ENCODE assay signal across 1 cellular context in genomic region chr2:8573234-8573941, GRCh38.
TF ChIP-seq lines count a peak whose summit lies in the region.

No MANE protein-coding gene starts in this region.

TF ChIP-seq in HepG2, 621 proteins besides CTCF, POLR2A, EP300 and RAD21 (continued from another document and continues in another):
- TF ChIP-seq ZNF121 (CRISPR knock-in tag; IDR thresholded peaks at IDR 0.05) (no peak), ZNF766 (CRISPR knock-in tag; IDR thresholded peaks at IDR 0.05; ENCODE audit: borderline replicate concordance) (no peak), REPIN1 (CRISPR knock-in tag; IDR thresholded peaks at IDR 0.05; ENCODE audit: borderline replicate concordance, low read depth) (peak; percentile 33; the same call in 1 of the 2 replicates), RBM39 (IDR thresholded peaks at IDR 0.05; ENCODE audit: low read depth, low read length, poor library complexity, severe bottlenecking) (no peak), ZNF354B (CRISPR knock-in tag; IDR thresholded peaks at IDR 0.05) (peak; percentile 76; the same call in 1 of the 2 replicates), ZNF747 (CRISPR knock-in tag; IDR thresholded peaks at IDR 0.05; ENCODE audit: borderline replicate concordance) (no peak), HNRNPH1 (optimal IDR thresholded peaks at IDR 0.05; ENCODE audit: low read depth, low read length) (no peak), PPARG (CRISPR knock-in tag; conservative IDR thresholded peaks at IDR 0.05) (no peak), HNRNPUL1 (IDR thresholded peaks at IDR 0.05; ENCODE audit: low read depth, low read length) (no peak), NFYC (CRISPR knock-in tag; IDR thresholded peaks at IDR 0.05) (no peak), ESRRA (CRISPR knock-in tag; IDR thresholded peaks at IDR 0.05; ENCODE audit: low read depth) (no peak), MAZ (IDR thresholded peaks at IDR 0.05; ENCODE audit: borderline replicate concordance, low read depth, low read length) (no peak), MAZ (CRISPR knock-in tag; IDR thresholded peaks at IDR 0.05; ENCODE audit: low read depth) (peak; percentile 79), SNAI1 (CRISPR knock-in tag; IDR thresholded peaks at IDR 0.05; ENCODE audit: borderline replicate concordance) (no peak), SMAD9 (CRISPR knock-in tag; IDR thresholded peaks at IDR 0.05) (peak; percentile 56; the same call in 1 of the 2 replicates), ZNF720 (CRISPR knock-in tag; IDR thresholded peaks at IDR 0.05) (0 out of 2 replicates have a peak, but pooled peaks have one; percentile 13), SNAPC2 (CRISPR knock-in tag; IDR thresholded peaks at IDR 0.05) (peak; percentile 53; the same call in 1 of the 2 replicates), SP140L (CRISPR knock-in tag; IDR thresholded peaks at IDR 0.05; ENCODE audit: borderline replicate concordance) (no peak), ZNF709 (CRISPR knock-in tag; IDR thresholded peaks at IDR 0.05) (no peak; the same call in 1 of the 2 replicates), ZNF264 (CRISPR knock-in tag; IDR thresholded peaks at IDR 0.05) (no peak), ZBTB2 (CRISPR knock-in tag; IDR thresholded peaks at IDR 0.05; ENCODE audit: low read depth) (no peak), TOE1 (CRISPR knock-in tag; IDR thresholded peaks at IDR 0.05) (no peak), ZNF550 (CRISPR knock-in tag; IDR thresholded peaks at IDR 0.05; ENCODE audit: borderline replicate concordance) (no peak), ZNF841 (CRISPR knock-in tag; IDR thresholded peaks at IDR 0.05; ENCODE audit: borderline replicate concordance) (no peak), DPF2 (CRISPR knock-in tag; IDR thresholded peaks at IDR 0.05; ENCODE audit: borderline replicate concordance, low read depth) (no peak), HBP1 (CRISPR knock-in tag; IDR thresholded peaks at IDR 0.05; ENCODE audit: low read depth) (no peak; the same call in 1 of the 2 replicates), MTERF4 (CRISPR knock-in tag; IDR thresholded peaks at IDR 0.05) (0 out of 2 replicates have a peak, but pooled peaks have one; percentile 68), ZFAT (CRISPR knock-in tag; conservative IDR thresholded peaks at IDR 0.05) (no peak), ZNF572 (CRISPR knock-in tag; IDR thresholded peaks at IDR 0.05) (no peak; the same call in 1 of the 2 replicates), ZNF629 (CRISPR knock-in tag; conservative IDR thresholded peaks at IDR 0.05) (no peak), NCOA5 (CRISPR knock-in tag; IDR thresholded peaks at IDR 0.05) (no peak), MAFK (conservative IDR thresholded peaks at IDR 0.05 in 1 of 2, IDR thresholded peaks at IDR 0.05 in 1 of 2; ENCODE audit: low read length in 2 of 2) (no peak), ZBTB8A (CRISPR knock-in tag; IDR thresholded peaks at IDR 0.05; ENCODE audit: borderline replicate concordance, low read depth) (no peak), ZNF20 (CRISPR knock-in tag; IDR thresholded peaks at IDR 0.05) (no peak)
- TF ChIP-seq, protein P1, sequence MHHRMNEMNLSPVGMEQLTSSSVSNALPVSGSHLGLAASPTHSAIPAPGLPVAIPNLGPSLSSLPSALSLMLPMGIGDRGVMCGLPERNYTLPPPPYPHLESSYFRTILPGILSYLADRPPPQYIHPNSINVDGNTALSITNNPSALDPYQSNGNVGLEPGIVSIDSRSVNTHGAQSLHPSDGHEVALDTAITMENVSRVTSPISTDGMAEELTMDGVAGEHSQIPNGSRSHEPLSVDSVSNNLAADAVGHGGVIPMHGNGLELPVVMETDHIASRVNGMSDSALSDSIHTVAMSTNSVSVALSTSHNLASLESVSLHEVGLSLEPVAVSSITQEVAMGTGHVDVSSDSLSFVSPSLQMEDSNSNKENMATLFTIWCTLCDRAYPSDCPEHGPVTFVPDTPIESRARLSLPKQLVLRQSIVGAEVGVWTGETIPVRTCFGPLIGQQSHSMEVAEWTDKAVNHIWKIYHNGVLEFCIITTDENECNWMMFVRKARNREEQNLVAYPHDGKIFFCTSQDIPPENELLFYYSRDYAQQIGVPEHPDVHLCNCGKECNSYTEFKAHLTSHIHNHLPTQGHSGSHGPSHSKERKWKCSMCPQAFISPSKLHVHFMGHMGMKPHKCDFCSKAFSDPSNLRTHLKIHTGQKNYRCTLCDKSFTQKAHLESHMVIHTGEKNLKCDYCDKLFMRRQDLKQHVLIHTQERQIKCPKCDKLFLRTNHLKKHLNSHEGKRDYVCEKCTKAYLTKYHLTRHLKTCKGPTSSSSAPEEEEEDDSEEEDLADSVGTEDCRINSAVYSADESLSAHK (CRISPR knock-in tag; IDR thresholded peaks at IDR 0.05; ENCODE audit: borderline replicate concordance): no peak
- TF ChIP-seq, protein P2, sequence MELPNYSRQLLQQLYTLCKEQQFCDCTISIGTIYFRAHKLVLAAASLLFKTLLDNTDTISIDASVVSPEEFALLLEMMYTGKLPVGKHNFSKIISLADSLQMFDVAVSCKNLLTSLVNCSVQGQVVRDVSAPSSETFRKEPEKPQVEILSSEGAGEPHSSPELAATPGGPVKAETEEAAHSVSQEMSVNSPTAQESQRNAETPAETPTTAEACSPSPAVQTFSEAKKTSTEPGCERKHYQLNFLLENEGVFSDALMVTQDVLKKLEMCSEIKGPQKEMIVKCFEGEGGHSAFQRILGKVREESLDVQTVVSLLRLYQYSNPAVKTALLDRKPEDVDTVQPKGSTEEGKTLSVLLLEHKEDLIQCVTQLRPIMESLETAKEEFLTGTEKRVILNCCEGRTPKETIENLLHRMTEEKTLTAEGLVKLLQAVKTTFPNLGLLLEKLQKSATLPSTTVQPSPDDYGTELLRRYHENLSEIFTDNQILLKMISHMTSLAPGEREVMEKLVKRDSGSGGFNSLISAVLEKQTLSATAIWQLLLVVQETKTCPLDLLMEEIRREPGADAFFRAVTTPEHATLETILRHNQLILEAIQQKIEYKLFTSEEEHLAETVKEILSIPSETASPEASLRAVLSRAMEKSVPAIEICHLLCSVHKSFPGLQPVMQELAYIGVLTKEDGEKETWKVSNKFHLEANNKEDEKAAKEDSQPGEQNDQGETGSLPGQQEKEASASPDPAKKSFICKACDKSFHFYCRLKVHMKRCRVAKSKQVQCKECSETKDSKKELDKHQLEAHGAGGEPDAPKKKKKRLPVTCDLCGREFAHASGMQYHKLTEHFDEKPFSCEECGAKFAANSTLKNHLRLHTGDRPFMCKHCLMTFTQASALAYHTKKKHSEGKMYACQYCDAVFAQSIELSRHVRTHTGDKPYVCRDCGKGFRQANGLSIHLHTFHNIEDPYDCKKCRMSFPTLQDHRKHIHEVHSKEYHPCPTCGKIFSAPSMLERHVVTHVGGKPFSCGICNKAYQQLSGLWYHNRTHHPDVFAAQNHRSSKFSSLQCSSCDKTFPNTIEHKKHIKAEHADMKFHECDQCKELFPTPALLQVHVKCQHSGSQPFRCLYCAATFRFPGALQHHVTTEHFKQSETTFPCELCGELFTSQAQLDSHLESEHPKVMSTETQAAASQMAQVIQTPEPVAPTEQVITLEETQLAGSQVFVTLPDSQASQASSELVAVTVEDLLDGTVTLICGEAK (IDR thresholded peaks at IDR 0.05): no peak
- TF ChIP-seq, protein P2 (CRISPR knock-in tag; IDR thresholded peaks at IDR 0.05): no peak; the same call in none of the 2 replicates
- TF ChIP-seq, protein P3, sequence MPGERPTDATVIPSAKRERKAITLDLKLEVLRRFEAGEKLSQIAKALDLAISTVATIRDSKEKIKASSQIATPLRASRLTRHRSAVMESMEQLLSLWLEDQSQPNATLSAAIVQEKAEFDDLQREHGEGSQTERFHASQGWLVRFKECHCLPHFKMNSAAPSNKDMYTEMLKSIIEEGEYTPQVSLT (CRISPR knock-in tag; IDR thresholded peaks at IDR 0.05; ENCODE audit: borderline replicate concordance, low read depth): no peak
- TF ChIP-seq, protein P4, sequence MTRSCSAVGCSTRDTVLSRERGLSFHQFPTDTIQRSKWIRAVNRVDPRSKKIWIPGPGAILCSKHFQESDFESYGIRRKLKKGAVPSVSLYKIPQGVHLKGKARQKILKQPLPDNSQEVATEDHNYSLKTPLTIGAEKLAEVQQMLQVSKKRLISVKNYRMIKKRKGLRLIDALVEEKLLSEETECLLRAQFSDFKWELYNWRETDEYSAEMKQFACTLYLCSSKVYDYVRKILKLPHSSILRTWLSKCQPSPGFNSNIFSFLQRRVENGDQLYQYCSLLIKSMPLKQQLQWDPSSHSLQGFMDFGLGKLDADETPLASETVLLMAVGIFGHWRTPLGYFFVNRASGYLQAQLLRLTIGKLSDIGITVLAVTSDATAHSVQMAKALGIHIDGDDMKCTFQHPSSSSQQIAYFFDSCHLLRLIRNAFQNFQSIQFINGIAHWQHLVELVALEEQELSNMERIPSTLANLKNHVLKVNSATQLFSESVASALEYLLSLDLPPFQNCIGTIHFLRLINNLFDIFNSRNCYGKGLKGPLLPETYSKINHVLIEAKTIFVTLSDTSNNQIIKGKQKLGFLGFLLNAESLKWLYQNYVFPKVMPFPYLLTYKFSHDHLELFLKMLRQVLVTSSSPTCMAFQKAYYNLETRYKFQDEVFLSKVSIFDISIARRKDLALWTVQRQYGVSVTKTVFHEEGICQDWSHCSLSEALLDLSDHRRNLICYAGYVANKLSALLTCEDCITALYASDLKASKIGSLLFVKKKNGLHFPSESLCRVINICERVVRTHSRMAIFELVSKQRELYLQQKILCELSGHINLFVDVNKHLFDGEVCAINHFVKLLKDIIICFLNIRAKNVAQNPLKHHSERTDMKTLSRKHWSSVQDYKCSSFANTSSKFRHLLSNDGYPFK (CRISPR knock-in tag; IDR thresholded peaks at IDR 0.05; ENCODE audit: borderline replicate concordance): 0 out of 2 replicates have a peak, but pooled peaks have one; percentile 0
- TF ChIP-seq, protein P5, sequence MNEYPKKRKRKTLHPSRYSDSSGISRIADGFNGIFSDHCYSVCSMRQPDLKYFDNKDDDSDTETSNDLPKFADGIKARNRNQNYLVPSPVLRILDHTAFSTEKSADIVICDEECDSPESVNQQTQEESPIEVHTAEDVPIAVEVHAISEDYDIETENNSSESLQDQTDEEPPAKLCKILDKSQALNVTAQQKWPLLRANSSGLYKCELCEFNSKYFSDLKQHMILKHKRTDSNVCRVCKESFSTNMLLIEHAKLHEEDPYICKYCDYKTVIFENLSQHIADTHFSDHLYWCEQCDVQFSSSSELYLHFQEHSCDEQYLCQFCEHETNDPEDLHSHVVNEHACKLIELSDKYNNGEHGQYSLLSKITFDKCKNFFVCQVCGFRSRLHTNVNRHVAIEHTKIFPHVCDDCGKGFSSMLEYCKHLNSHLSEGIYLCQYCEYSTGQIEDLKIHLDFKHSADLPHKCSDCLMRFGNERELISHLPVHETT (CRISPR knock-in tag; conservative IDR thresholded peaks at IDR 0.05): no peak
